In the genomic region with DNA sequence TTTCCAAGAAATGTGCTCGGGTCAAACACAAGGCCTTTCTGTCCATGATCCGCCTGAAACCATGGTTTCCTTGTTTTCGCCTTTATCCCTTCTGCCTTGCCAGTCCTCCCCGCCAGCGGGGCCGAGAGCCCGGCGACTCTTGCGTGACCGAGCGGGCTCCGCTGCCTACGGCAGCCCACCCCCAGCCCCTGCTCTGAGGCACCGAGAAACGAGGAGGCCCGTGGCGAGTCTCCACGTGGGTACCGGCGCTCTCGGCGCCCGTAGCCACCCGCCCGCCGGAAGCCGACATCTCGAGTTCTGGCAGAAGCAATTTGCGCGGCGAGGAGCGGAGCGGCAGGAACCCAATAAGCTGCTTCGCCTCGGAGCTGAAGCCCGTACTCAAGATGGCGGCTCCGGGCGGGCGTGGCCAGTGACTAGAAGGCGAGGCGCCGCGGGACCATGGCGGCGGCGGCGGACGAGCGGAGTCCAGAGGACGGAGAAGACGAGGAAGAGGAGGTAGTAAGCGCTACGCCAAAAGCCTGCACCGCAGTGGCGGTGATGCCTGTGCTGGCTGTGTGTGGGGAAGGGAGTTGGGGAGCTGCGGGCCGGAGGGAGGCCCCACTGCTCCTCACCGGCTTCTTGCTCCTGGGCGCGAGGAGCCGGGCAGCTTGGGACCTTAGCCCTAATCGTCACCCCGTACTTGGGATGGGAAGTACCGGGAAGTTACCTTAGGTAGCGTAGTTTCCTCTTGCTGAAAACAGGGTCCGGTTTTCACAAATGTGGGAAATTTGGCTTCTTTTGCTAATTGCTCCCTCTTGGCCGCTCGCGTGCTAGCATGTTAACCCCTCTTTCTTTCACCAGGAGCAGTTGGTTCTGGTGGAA, we compare ENCODE assay signal across 8 cellular contexts. TPM values are rescaled to one million over a fixed set of nuclear protein-coding genes. Genes with fewer than 3 reads are reported as not detected.
A peak's percentile ranks its signal among the peaks of the same experiment; 100 is the strongest.
DNase-seq lines count a peak whose midpoint lies in the region; ATAC-seq and TF ChIP-seq lines count a peak whose summit lies in the region.

Gene GTF3C6 (plus strand): TSS at position 375 of the 861 bp plus-strand sequence. CDS start 64 bp downstream, at position 439.

- peak within 1 kb of the TSS; percentile 95 for H3K27ac ChIP-seq in lower lobe of right lung

- no peaks in the 10 kb centered on the region for H3K27me3 ChIP-seq in lower lobe of right lung (ENCODE audit: low read depth)

- no peak for TF ChIP-seq CTCF in lower lobe of right lung (IDR thresholded peaks at IDR 0.05)

- DNase-seq in CMK (ENCODE audit: low read depth): peak; percentile 80
- DNase-seq in HS-27A (ENCODE audit: low read depth): peak; percentile 86
- DNase-seq in NK-92 treated with Interleukin-12 subunit alpha and Interleukin-12 subunit beta, amount 100 ng/mL, for 24 hours (lab: John Stamatoyannopoulos, UW): peak; percentile 81
- peak; percentile 95 for DNase-seq in activated CD8-positive, alpha-beta memory T cell treated with anti-CD3 and anti-CD28 coated beads for 24 hours
- DNase-seq in effector CD4-positive, alpha-beta T cell: peak; percentile 91
- DNase-seq in lower lobe of right lung: peak; percentile 98
- peak; percentile 76 to 85 (median 83) for DNase-seq in stimulated activated CD4-positive, alpha-beta T cell treated with anti-CD3 and anti-CD28 coated beads, TNF-alpha, amount 100 ng/mL, for 1 hour (ENCODE audit: low read depth in 3 of 3, low spot score in 1 of 3)

- H3K4me3 ChIP-seq in lower lobe of right lung: peak within 1 kb of the TSS; percentile 83

- intact Hi-C loops in lower lobe of right lung (cut with DNase I): loop anchor here (10.0 kb wide), 1 partner anchor 274 kb away; no protein-coding TSS in a partner anchor

- H3K4me1 ChIP-seq in lower lobe of right lung: peaks cover 15% of the 10 kb centered on the region

- ATAC-seq in GM19467 (IDR thresholded peaks at IDR 0.05; ENCODE audit: unreplicated experiment): peak; percentile 96
- peak; percentile 99 to 100 for ATAC-seq in lower lobe of right lung

- no peaks in the 10 kb centered on the region for H3K9me3 ChIP-seq in lower lobe of right lung

- peaks cover 33% of the 10 kb centered on the region for H3K36me3 ChIP-seq in lower lobe of right lung

RNA-seq across cellular contexts. Expression of gene GTF3C6, which starts in this region (rescaled TPM):
- total RNA-seq in lower lobe of right lung: 46.1 TPM

Comparison
In these comparisons a context has a peak if more than half of its experiments do, and no peak if none do; other contexts are left out.
1. Peak in every context shown above with its lines: DNase-seq, ATAC-seq, H3K4me3 ChIP-seq and H3K27ac ChIP-seq.